In genomic region chr15:63544253-63545026, GRCh38 we compare ENCODE assay signal across 13 cellular contexts. TPM values are rescaled to one million over a fixed set of nuclear protein-coding genes. Genes with fewer than 3 reads are reported as not detected.
DNase-seq lines count a peak whose midpoint lies in the region; ATAC-seq and TF ChIP-seq lines count a peak whose summit lies in the region.
"Had no signal": no experiment of that assay in that cellular context is flagged by ENCODE, and none has a peak within 500 bp of the region (broad histone marks: within the 10 kb centered on the region; RNA-seq: fewer than 3 reads in every experiment).

No MANE protein-coding gene starts in this region.

- no peak overlapping the region for H3K27ac ChIP-seq in esophagus squamous epithelium
- H3K27ac ChIP-seq: gastroesophageal sphincter, vagina had no signal

- H3K4me1 Mint-ChIP-seq in activated naive CD4-positive, alpha-beta T cell treated with anti-CD3 and anti-CD28 coated beads for 36 hours (ENCODE audit: low read depth) = peaks cover 47% of the 10 kb centered on the region
- peaks cover 60% of the 10 kb centered on the region for H3K4me1 Mint-ChIP-seq in stimulated activated memory B cell treated with anti-CD40 and anti-IgM and Interleukin-4, amounts not matched to agents 10 μg/mL and 1 μg/mL and 100 μg/mL, for 72 hours

- no peak for DNase-seq in activated naive CD4-positive, alpha-beta T cell treated with anti-CD3 and anti-CD28 coated beads for 36 hours
- DNase-seq in activated naive CD4-positive, alpha-beta T cell treated with anti-CD3 and anti-CD28 coated beads, Interleukin-2, amount 50 U/mL, for 16 hours = no peak
- DNase-seq in NOMO-1 (lab: John Stamatoyannopoulos, UW; ENCODE audit: unreplicated experiment in 2 of 2) (peak; percentile 92 to 97), Right ventricle myocardium inferior (ENCODE audit: missing footprints) (no peak), NCI-H526 (lab: John Stamatoyannopoulos, UW) (no peak), esophagus squamous epithelium (lab: John Stamatoyannopoulos, UW) (no peak)
- no peak for DNase-seq in activated naive CD4-positive, alpha-beta T cell treated with anti-CD3 and anti-CD28 coated beads, Interleukin-2, amount 50 U/mL, for 72 hours (ENCODE audit: low spot score in 2 of 2)
- DNase-seq: anterior cingulate cortex, NCI-H526 treated with DMSO at 0.1 percent for 48 hours had no signal

- WGBS in esophagus squamous epithelium, 2 donors = 61 to 75% methylated on average over 5 of the region's 5 CpGs

- H3K9me3 ChIP-seq in esophagus squamous epithelium = no peaks in the 10 kb centered on the region
- H3K9me3 ChIP-seq: gastroesophageal sphincter, vagina had no signal

- TF ChIP-seq CTCF in esophagus squamous epithelium (IDR thresholded peaks at IDR 0.05) = no peak

- intact Hi-C loops in activated naive CD4-positive, alpha-beta T cell treated with anti-CD3 and anti-CD28 coated beads for 36 hours (cut with micrococcal nuclease) = no loop called here
- intact Hi-C loops in Right ventricle myocardium inferior (cut with DNase I) = loop anchor here (5.0 kb wide), 1 partner anchor 37 kb away; no protein-coding TSS in a partner anchor
- intact Hi-C loops in esophagus squamous epithelium (cut with DNase I) = no loop called here

- peak overlapping the region; percentile 9 for H3K27ac Mint-ChIP-seq in activated naive CD4-positive, alpha-beta T cell treated with anti-CD3 and anti-CD28 coated beads for 36 hours
- peak overlapping the region; percentile 34 to 49 for H3K27ac Mint-ChIP-seq in activated naive CD4-positive, alpha-beta T cell treated with anti-CD3 and anti-CD28 coated beads, Interleukin-2, amount 50 U/mL, for 72 hours
- H3K27ac Mint-ChIP-seq in stimulated activated memory B cell treated with anti-CD40 and anti-IgM and Interleukin-4, amounts not matched to agents 10 μg/mL and 1 μg/mL and 100 μg/mL, for 72 hours = peak overlapping the region; percentile 79

- no peaks in the 10 kb centered on the region for H3K9me3 Mint-ChIP-seq in activated naive CD4-positive, alpha-beta T cell treated with anti-CD3 and anti-CD28 coated beads for 36 hours
- H3K9me3 Mint-ChIP-seq in activated naive CD4-positive, alpha-beta T cell treated with anti-CD3 and anti-CD28 coated beads, Interleukin-2, amount 50 U/mL, for 72 hours = no peaks in the 10 kb centered on the region
- no peaks in the 10 kb centered on the region for H3K9me3 Mint-ChIP-seq in stimulated activated memory B cell treated with anti-CD40 and anti-IgM and Interleukin-4, amounts not matched to agents 10 μg/mL and 1 μg/mL and 100 μg/mL, for 72 hours

- no peak for TF ChIP-seq POLR2A in esophagus squamous epithelium (IDR thresholded peaks at IDR 0.05)

- no peaks in the 10 kb centered on the region for H3K27me3 Mint-ChIP-seq in activated naive CD4-positive, alpha-beta T cell treated with anti-CD3 and anti-CD28 coated beads for 36 hours (ENCODE audit: low read depth)
- H3K27me3 Mint-ChIP-seq in stimulated activated memory B cell treated with anti-CD40 and anti-IgM and Interleukin-4, amounts not matched to agents 10 μg/mL and 1 μg/mL and 100 μg/mL, for 72 hours = no peaks in the 10 kb centered on the region

- peaks cover 5% of the 10 kb centered on the region for H3K36me3 Mint-ChIP-seq in activated naive CD4-positive, alpha-beta T cell treated with anti-CD3 and anti-CD28 coated beads for 36 hours (ENCODE audit: low read depth)
- peaks cover 0 to 7% of the 10 kb centered on the region in 2 donors for H3K36me3 Mint-ChIP-seq in activated naive CD4-positive, alpha-beta T cell treated with anti-CD3 and anti-CD28 coated beads, Interleukin-2, amount 50 U/mL, for 72 hours
- peaks cover 24% of the 10 kb centered on the region for H3K36me3 Mint-ChIP-seq in stimulated activated memory B cell treated with anti-CD40 and anti-IgM and Interleukin-4, amounts not matched to agents 10 μg/mL and 1 μg/mL and 100 μg/mL, for 72 hours

- no peak overlapping the region for H3K4me3 ChIP-seq in esophagus squamous epithelium
- H3K4me3 ChIP-seq: gastroesophageal sphincter, vagina had no signal

- H3K36me3 ChIP-seq in esophagus squamous epithelium = peaks cover 0 to 25% (median 0%) of the 10 kb centered on the region in 3 donors

- H3K4me1 ChIP-seq in esophagus squamous epithelium = peaks cover 0 to 9% (median 0%) of the 10 kb centered on the region in 3 donors
- H3K4me1 ChIP-seq: vagina had no signal

- H3K27me3 ChIP-seq in esophagus squamous epithelium = no peaks in the 10 kb centered on the region
- H3K27me3 ChIP-seq: gastroesophageal sphincter, vagina had no signal

- peak overlapping the region; percentile 17 for H3K4me3 Mint-ChIP-seq in activated naive CD4-positive, alpha-beta T cell treated with anti-CD3 and anti-CD28 coated beads for 36 hours
- H3K4me3 Mint-ChIP-seq in stimulated activated memory B cell treated with anti-CD40 and anti-IgM and Interleukin-4, amounts not matched to agents 10 μg/mL and 1 μg/mL and 100 μg/mL, for 72 hours = peak overlapping the region; percentile 69

- ATAC-seq in activated naive CD4-positive, alpha-beta T cell treated with anti-CD3 and anti-CD28 coated beads, Interleukin-2, amount 50 U/mL, for 72 hours = no peak
- peak; percentile 69 for ATAC-seq in stimulated activated memory B cell treated with anti-CD40 and anti-IgM and Interleukin-4, amounts not matched to agents 10 μg/mL and 1 μg/mL and 100 μg/mL, for 72 hours
- no peak for ATAC-seq in Right ventricle myocardium inferior
- ATAC-seq: gastroesophageal sphincter had no signal

- CTCF ChIA-PET in activated naive CD4-positive, alpha-beta T cell treated with anti-CD3 and anti-CD28 coated beads for 36 hours (lab: Charles Lee) = interaction anchor here (0.7 to 2.3 kb wide), 8 partner anchors 8 to 1058 kb away, joined by 3 to 6 read pairs (median 4); no protein-coding TSS in a partner anchor

RNA-seq across cellular contexts. Expression of gene USP3, which starts 40.0 kb away (rescaled TPM):
- total RNA-seq in activated naive CD4-positive, alpha-beta T cell treated with anti-CD3 and anti-CD28 coated beads for 36 hours = 10 to 100 TPM; 49.9 to 52.2 TPM
- 10 to 100 TPM; 71.4 to 81.4 TPM for total RNA-seq in activated naive CD4-positive, alpha-beta T cell treated with anti-CD3 and anti-CD28 coated beads, Interleukin-2, amount 50 U/mL, for 72 hours
- total RNA-seq in Right ventricle myocardium inferior (13.7 TPM), esophagus squamous epithelium (10 to 100 TPM; 27.3 to 52.8 (median 32.2) TPM)

RNA-seq across cellular contexts. Expression of gene FBXL22, which starts 52.7 kb away (rescaled TPM):
- under 1 TPM; 0.43 to 0.44 TPM for total RNA-seq in activated naive CD4-positive, alpha-beta T cell treated with anti-CD3 and anti-CD28 coated beads for 36 hours
- under 1 TPM; 0.30 to 0.80 TPM for total RNA-seq in activated naive CD4-positive, alpha-beta T cell treated with anti-CD3 and anti-CD28 coated beads, Interleukin-2, amount 50 U/mL, for 72 hours
- 33.2 TPM for total RNA-seq in Right ventricle myocardium inferior
- total RNA-seq in esophagus squamous epithelium = 1 to 10 TPM in 3 of 4 donors, under 1 TPM in 1; 0.19 to 6.5 (median 3.1) TPM
- total RNA-seq: Daoy had no signal

Comparison
In these comparisons a context has a peak if more than half of its experiments do, and no peak if none do; other contexts are left out.
1. DNase-seq: peak in NOMO-1 (2 of 2); none in activated naive CD4-positive, alpha-beta T cell treated with anti-CD3 and anti-CD28 coated beads for 36 hours (single experiment), activated naive CD4-positive, alpha-beta T cell treated with anti-CD3 and anti-CD28 coated beads, Interleukin-2, amount 50 U/mL, for 16 hours (single experiment), activated naive CD4-positive, alpha-beta T cell treated with anti-CD3 and anti-CD28 coated beads, Interleukin-2, amount 50 U/mL, for 72 hours (0 of 2), Right ventricle myocardium inferior (single experiment), NCI-H526 (0 of 2) and esophagus squamous epithelium (single experiment).
2. H3K27ac Mint-ChIP-seq: peak in every context shown above with its lines; median percentile 79 in stimulated activated memory B cell treated with anti-CD40 and anti-IgM and Interleukin-4, amounts not matched to agents 10 μg/mL and 1 μg/mL and 100 μg/mL, for 72 hours; 42 in activated naive CD4-positive, alpha-beta T cell treated with anti-CD3 and anti-CD28 coated beads, Interleukin-2, amount 50 U/mL, for 72 hours; 9 in activated naive CD4-positive, alpha-beta T cell treated with anti-CD3 and anti-CD28 coated beads for 36 hours.